8 cellular contexts compared by ENCODE assay signal in the genomic region with DNA sequence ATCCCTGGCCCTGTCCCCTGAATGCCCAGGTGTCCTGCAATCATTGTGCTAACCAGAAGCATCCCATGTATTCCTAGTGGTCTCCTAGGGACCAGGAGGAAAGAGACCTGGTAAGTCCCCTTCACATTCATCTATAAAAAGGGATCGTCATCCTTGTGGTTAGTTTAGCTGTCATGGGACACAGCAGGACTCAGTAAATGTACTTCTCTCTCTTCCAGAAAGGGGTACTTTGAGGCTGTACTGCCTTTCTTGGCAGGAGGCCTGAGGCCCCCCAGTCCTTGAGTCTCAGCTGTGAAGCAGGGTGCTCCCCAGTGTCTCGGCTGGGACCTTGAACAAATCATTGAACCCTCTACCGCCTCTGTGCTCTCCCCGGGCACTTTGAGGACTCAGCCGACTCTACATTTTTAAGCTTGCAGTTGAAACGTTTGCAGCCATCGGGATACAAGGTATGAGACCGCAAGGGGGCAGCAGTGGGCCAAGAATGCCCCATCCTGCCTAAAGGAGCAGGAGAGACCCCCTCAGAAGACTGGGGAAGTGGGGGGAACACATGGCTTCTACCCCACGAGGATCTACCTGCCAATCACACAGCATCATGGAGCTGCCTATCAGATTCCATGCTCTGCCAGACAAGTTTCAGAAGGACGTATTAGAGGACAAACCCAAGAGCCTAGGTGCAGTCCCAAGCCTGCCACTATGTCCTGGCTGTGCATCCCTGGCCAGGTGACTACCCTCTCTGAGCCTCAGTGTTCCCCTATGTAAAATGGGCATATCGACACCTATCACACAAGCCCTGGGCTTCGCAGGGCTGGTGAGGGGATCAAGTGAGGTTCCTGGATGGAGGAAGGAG. TPM values are rescaled to one million over a fixed set of nuclear protein-coding genes. Genes with fewer than 3 reads are reported as not detected.
DNase-seq lines count a peak whose midpoint lies in the region; ATAC-seq and TF ChIP-seq lines count a peak whose summit lies in the region.

No MANE protein-coding gene starts in this region.

- intact Hi-C loops in head of caudate nucleus (cut with DNase I): no loop called here
- intact Hi-C loops in psoas muscle (cut with DNase I): loop anchor here in 1 of 2 donors (5.0 kb wide), 1 partner anchor 357 kb away; a partner anchor contains a TSS

- H3K27ac ChIP-seq in psoas muscle: peak overlapping the region; percentile 11

- H3K36me3 ChIP-seq in psoas muscle (ENCODE audit: insufficient read depth in 1 of 2, low read depth in 1 of 2): peaks cover 0 to 7% of the 10 kb centered on the region in 2 donors

- H3K4me3 ChIP-seq in psoas muscle: no peak overlapping the region

- WGBS in psoas muscle, 3 donors: 23 to 27% (median 27%) methylated on average over 12 of the region's 12 CpGs

- TF ChIP-seq CTCF in psoas muscle (IDR thresholded peaks at IDR 0.05): peak; percentile 73

- no peaks in the 10 kb centered on the region for H3K27me3 ChIP-seq in psoas muscle (ENCODE audit: insufficient read depth in 3 of 3, low read length in 2 of 3)

- ATAC-seq in psoas muscle (no peak), HG03108 (IDR thresholded peaks at IDR 0.05; ENCODE audit: unreplicated experiment) (no peak), GM18861 (IDR thresholded peaks at IDR 0.05; ENCODE audit: unreplicated experiment) (no peak)

- H3K9me3 ChIP-seq in psoas muscle: no peaks in the 10 kb centered on the region

- peaks cover 57% of the 10 kb centered on the region for H3K4me1 ChIP-seq in psoas muscle

- DNase-seq in DMS 273 treated with DMSO at 0.1 percent for 48 hours (lab: John Stamatoyannopoulos, UW): peak; percentile 41
- DNase-seq in HT-29 (ENCODE audit: low spot score): peak; percentile 77
- DNase-seq in SKM-1 (lab: John Stamatoyannopoulos, UW; ENCODE audit: unreplicated experiment): peak; percentile 44
- DNase-seq in activated naive CD4-positive, alpha-beta T cell treated with anti-CD3 and anti-CD28 coated beads, Interleukin-2, amount 50 U/mL, for 16 hours: peak; percentile 78
- peak; percentile 68 to 90 (median 81) for DNase-seq in head of caudate nucleus
- DNase-seq in psoas muscle: peak; percentile 72 to 84

RNA-seq across cellular contexts. Expression of a gene that starts 2.4 kb away (rescaled TPM):
- 46.0 and 59.0 TPM in 2 replicates for total RNA-seq in HT-29 (2014; rRNA removed; shearing (Covaris generic))
- total RNA-seq in psoas muscle: 10 to 100 TPM; 43.2 to 51.6 (median 45.2) TPM
- polyA plus RNA-seq in psoas muscle: 10 to 100 TPM; 22.3 to 43.9 (median 27.5) TPM

RNA-seq across cellular contexts. Expression of a gene that starts 30.6 kb away (rescaled TPM):
- 212 and 225 TPM in 2 replicates for total RNA-seq in HT-29 (2014; rRNA removed; shearing (Covaris generic))
- 100 to 1,000 TPM in 3 of 4 donors, 10 to 100 TPM in 1; 74.1 to 210 (median 140) TPM for total RNA-seq in psoas muscle
- 100 to 1,000 TPM in 2 of 3 donors, 10 to 100 TPM in 1; 97.5 to 243 (median 181) TPM for polyA plus RNA-seq in psoas muscle

RNA-seq across cellular contexts. Expression of a gene that starts 47.8 kb away (rescaled TPM):
- total RNA-seq in HT-29 (2014; rRNA removed; shearing (Covaris generic)): not detected in 2 replicates
- not detected for total RNA-seq in psoas muscle
- polyA plus RNA-seq in psoas muscle: not detected
